Comparison of ENCODE assay signal across 8 cellular contexts in the genomic region with DNA sequence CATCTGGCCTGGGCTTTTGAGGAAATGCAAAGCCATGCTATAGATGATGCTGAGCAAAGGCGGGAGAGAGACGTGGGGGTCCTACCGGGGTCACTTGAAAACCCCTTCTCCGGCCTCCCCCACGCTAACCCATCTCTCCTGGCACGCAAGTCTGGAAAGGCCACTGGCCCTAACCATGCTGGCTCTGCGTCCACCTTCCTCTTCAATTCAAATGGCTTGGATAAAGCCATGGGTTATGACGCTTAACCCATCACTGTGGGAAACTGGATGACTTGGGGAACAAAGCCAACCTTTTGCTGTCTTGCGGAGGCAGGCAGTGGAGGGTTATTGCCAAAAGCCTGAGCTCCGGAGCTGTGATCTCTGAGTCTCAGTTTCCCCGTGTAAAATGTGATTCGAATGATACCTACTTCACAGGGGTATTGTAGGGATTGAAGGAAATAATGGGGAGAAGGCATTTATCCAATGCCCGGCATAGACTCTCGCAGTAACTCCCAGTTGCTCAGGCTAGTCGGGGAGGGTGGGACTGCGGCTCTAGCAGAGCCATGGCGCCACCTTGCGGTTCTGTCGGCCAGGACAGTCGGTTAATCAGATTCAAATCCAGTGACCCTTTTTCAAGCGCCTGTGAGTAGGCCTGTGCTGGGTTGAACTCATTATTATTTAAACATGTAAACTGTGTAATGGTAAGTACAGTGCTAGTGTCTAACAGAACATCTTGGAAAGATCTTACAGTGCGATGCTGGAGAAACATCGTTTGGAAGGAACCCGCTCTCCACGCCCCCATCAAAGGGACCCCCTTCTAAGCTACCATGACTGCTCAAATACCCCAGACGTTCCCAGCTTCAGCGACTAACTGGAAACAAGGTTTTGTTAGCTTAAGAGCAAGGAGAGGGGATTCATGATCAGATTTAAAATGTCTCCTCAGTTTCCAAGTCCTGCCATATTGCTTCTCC. TPM values are rescaled to one million over a fixed set of nuclear protein-coding genes. Genes with fewer than 3 reads are reported as not detected.
A peak's percentile ranks its signal among the peaks of the same experiment; 100 is the strongest.
DNase-seq lines count a peak whose midpoint lies in the region; ATAC-seq and TF ChIP-seq lines count a peak whose summit lies in the region.

No MANE protein-coding gene starts in this region.

- no peaks in the 10 kb centered on the region for H3F3A ChIP-seq in MM.1S (ENCODE audit: insufficient read depth, low read length)

- DNase-seq in Daoy (ENCODE audit: low read depth) (peak; percentile 89), H4 (ENCODE audit: low spot score) (peak; percentile 76), MM.1S (peak; percentile 86), SHP77 (lab: John Stamatoyannopoulos, UW) (peak; percentile 72 to 75), foreskin fibroblast (peak; percentile 83 to 96), osteocyte (ENCODE audit: extremely low spot score, unreplicated experiment) (peak; percentile 96), thoracic aorta (ENCODE audit: low spot score) (peak; percentile 54)
- DNase-seq in activated T-helper 9 cell treated with anti-CD3 and anti-CD28 coated beads, Interleukin-2, amount 50 U/mL, for 16 hours (ENCODE audit: low read depth): peak; percentile 65

- H3K36me3 ChIP-seq in MM.1S (replicated peaks; ENCODE audit: insufficient read depth, low read length) (no peaks in the 10 kb centered on the region), thoracic aorta (no peaks in the 10 kb centered on the region)

- H3K36me3 Mint-ChIP-seq in osteocyte (ENCODE audit: unreplicated experiment): no peaks in the 10 kb centered on the region

- H3K9me2 ChIP-seq in MM.1S (replicated peaks; ENCODE audit: insufficient read depth, low read length): no peaks in the 10 kb centered on the region

- H3K27ac ChIP-seq in MM.1S (ENCODE audit: low read length) (no peak overlapping the region), thoracic aorta (no peak overlapping the region)

- no peak overlapping the region for H3K4me3 Mint-ChIP-seq in osteocyte (ENCODE audit: unreplicated experiment)

- H4K20me1 ChIP-seq in MM.1S (ENCODE audit: insufficient read depth, low read length): no peaks in the 10 kb centered on the region

- H3K9ac ChIP-seq in MM.1S (ENCODE audit: low read length): no peak overlapping the region

- H3K4me1 Mint-ChIP-seq in osteocyte (ENCODE audit: unreplicated experiment): peaks cover 21% of the 10 kb centered on the region

- H3K27me3 Mint-ChIP-seq in osteocyte (ENCODE audit: unreplicated experiment): no peaks in the 10 kb centered on the region

- no peak overlapping the region for H3K27ac Mint-ChIP-seq in osteocyte (ENCODE audit: unreplicated experiment)

- peak overlapping the region; percentile 18; the same call in 1 of the 2 replicates for H3K4me2 ChIP-seq in MM.1S (ENCODE audit: low read depth, low read length)

- H2AFZ ChIP-seq in MM.1S (ENCODE audit: low read length): peak overlapping the region; percentile 2; the same call in 1 of the 2 replicates

- H3K9me3 ChIP-seq in MM.1S (replicated peaks; ENCODE audit: insufficient read depth, low read length) (no peaks in the 10 kb centered on the region), thoracic aorta (no peaks in the 10 kb centered on the region)

- no peaks in the 10 kb centered on the region for H3K27me3 ChIP-seq in MM.1S (replicated peaks; ENCODE audit: insufficient read depth, low read length)
- H3K27me3 ChIP-seq in thoracic aorta (replicated peaks; ENCODE audit: insufficient read depth): no peaks in the 10 kb centered on the region

- no peaks in the 10 kb centered on the region for H3K79me2 ChIP-seq in MM.1S (ENCODE audit: low read length)

- no peaks in the 10 kb centered on the region for H3K9me3 Mint-ChIP-seq in osteocyte (ENCODE audit: unreplicated experiment)

- peak; percentile 68 for ATAC-seq in thoracic aorta (ENCODE audit: insufficient number of reproducible peaks, low FRiP score, low read depth)

- H3K4me1 ChIP-seq in MM.1S (ENCODE audit: low read length) (no peaks in the 10 kb centered on the region), thoracic aorta (ENCODE audit: control insufficient read depth in 1 of 2, low read depth in 2 of 2) (no peaks in the 10 kb centered on the region)

- TF ChIP-seq CTCF in MM.1S (IDR thresholded peaks at IDR 0.05; ENCODE audit: low read length) (peak; percentile 99), foreskin fibroblast (IDR thresholded peaks at IDR 0.05; ENCODE audit: low read depth, low read length) (peak; percentile 88), osteocyte (IDR thresholded peaks at IDR 0.05) (peak; percentile 97), thoracic aorta (IDR thresholded peaks at IDR 0.05) (peak; percentile 93)

- H3K4me3 ChIP-seq in MM.1S (ENCODE audit: low read length) (no peak overlapping the region), foreskin fibroblast (ENCODE audit: low read depth in 1 of 2, low read length in 2 of 2) (no peak overlapping the region), thoracic aorta (peak overlapping the region; percentile 43)

RNA-seq across cellular contexts. Expression of gene NEK2, which starts 20.3 kb away (rescaled TPM):
- 97.8 and 151 TPM in 2 replicates for total RNA-seq in Daoy (2014; rRNA removed; shearing (Covaris generic))
- 37.0 and 53.1 TPM in 2 replicates for total RNA-seq in H4 (2014; rRNA removed; shearing (Covaris generic))
- total RNA-seq in osteocyte: 3.9 and 4.4 TPM in 2 replicates
- total RNA-seq in thoracic aorta: under 1 TPM in 1 of 2 donors, not detected in 1; 0.35 TPM
